14 cellular contexts compared by ENCODE assay signal in the genomic region with DNA sequence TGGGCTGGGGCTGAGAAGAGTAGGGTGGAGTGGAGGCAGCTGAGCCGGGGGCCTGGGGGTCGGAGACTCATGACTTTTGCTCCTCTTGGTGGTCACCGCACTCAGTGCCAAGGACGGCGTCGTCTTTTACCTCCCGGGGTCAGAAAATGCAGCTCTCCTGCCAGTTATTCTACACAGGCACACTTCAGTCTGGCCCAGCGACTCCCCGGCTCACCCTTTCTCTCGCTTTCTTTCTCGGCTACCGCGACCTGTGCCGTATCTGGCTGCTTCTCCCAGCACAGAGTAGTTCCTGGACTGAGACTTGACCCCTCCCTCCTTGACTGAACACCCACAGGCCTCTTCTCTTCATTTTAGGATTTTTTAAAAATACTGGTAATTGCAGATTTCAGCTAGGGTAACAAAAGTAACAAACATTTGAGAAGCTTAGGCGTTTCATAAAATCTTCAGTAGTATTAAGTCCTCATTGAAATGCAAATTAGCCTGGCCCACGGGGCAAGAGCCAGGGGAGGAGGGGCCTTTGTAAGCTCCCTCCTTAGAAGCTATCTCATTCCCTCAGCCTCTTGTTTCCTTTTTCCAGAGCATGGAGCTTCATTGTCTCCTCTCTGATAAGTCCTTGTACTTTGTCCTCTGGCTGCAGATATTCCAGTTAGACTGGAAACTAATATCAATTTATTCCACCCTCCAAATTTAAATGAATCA. TPM values are rescaled to one million over a fixed set of nuclear protein-coding genes. Genes with fewer than 3 reads are reported as not detected.
DNase-seq lines count a peak whose midpoint lies in the region; ATAC-seq and TF ChIP-seq lines count a peak whose summit lies in the region.
"Had no signal": no experiment of that assay in that cellular context is flagged by ENCODE, and none has a peak within 500 bp of the region (broad histone marks: within the 10 kb centered on the region; RNA-seq: fewer than 3 reads in every experiment).

No MANE protein-coding gene starts in this region.

- no peak for ATAC-seq in stimulated activated naive CD8-positive, alpha-beta T cell treated with anti-CD3 and anti-CD28 coated beads, Interleukin-15, amount 100 ng/mL, for 72 hours
- ATAC-seq in stimulated activated naive CD8-positive, alpha-beta T cell treated with anti-CD3 and anti-CD28 coated beads, Interleukin-15, Interleukin-2, amounts not matched to agents 100 U/mL and 50 U/mL, for 24 hours, result no peak
- ATAC-seq in mucosa of descending colon, result no peak
- ATAC-seq: Right ventricle myocardium inferior had no signal

- H3K4me3 Mint-ChIP-seq in stimulated activated naive CD8-positive, alpha-beta T cell treated with anti-CD3 and anti-CD28 coated beads, Interleukin-15, amount 100 ng/mL, for 72 hours, result peak overlapping the region; percentile 23 to 59
- H3K4me3 Mint-ChIP-seq: B cell had no signal

- H3K27ac ChIP-seq in VCaP (peak overlapping the region; percentile 63), iPS-18a (ENCODE audit: low read length) (no peak overlapping the region)
- H3K27ac ChIP-seq: HL-60, ovary had no signal

- H3K36me3 ChIP-seq in iPS-18a (ENCODE audit: control insufficient read depth, low read depth, low read length) (no peaks in the 10 kb centered on the region), mucosa of descending colon (ENCODE audit: low read depth) (no peaks in the 10 kb centered on the region)
- H3K36me3 ChIP-seq: ovary had no signal

- H3K4me1 ChIP-seq in iPS-18a (ENCODE audit: control insufficient read depth, low read depth, low read length) (peaks cover 7% of the 10 kb centered on the region), mucosa of descending colon (ENCODE audit: low read depth) (no peaks in the 10 kb centered on the region)

- peaks cover 59% of the 10 kb centered on the region for H3K27me3 Mint-ChIP-seq in stimulated activated naive CD8-positive, alpha-beta T cell treated with anti-CD3 and anti-CD28 coated beads, Interleukin-15, amount 100 ng/mL, for 72 hours

- DNase-seq in stimulated activated naive CD8-positive, alpha-beta T cell treated with anti-CD3 and anti-CD28 coated beads, Interleukin-15, amount 100 ng/mL, for 72 hours, result no peak
- DNase-seq in stimulated activated naive CD8-positive, alpha-beta T cell treated with anti-CD3 and anti-CD28 coated beads, Interleukin-15, Interleukin-2, amounts not matched to agents 100 U/mL and 50 U/mL, for 24 hours, result no peak
- DNase-seq in T-helper 1 cell (no peak), HuH-7 (ENCODE audit: low spot score) (no peak), mucosa of descending colon (no peak)
- DNase-seq in stimulated activated CD4-positive, alpha-beta T cell treated with anti-CD3 and anti-CD28 coated beads, Interleukin-2, amount 100 ng/mL, for 48 hours, result no peak
- DNase-seq: NCI-H2029 had no signal

- H3K9me3 ChIP-seq in iPS-18a (ENCODE audit: control insufficient read depth, low read depth, low read length), result no peaks in the 10 kb centered on the region
- H3K9me3 ChIP-seq in mucosa of descending colon, result no peaks in the 10 kb centered on the region

- peaks cover 42% of the 10 kb centered on the region for H3K27me3 ChIP-seq in iPS-18a (ENCODE audit: control insufficient read depth, insufficient read depth, low read length)
- H3K27me3 ChIP-seq: ovary had no signal

- H3K9ac ChIP-seq in iPS-18a (ENCODE audit: low read length), result no peak overlapping the region

- TF ChIP-seq CTCF in VCaP (conservative IDR thresholded peaks at IDR 0.05) (no peak), mucosa of descending colon (IDR thresholded peaks at IDR 0.05) (no peak)

- peaks cover 0 to 13% of the 10 kb centered on the region in 2 donors for H3K9me3 Mint-ChIP-seq in stimulated activated naive CD8-positive, alpha-beta T cell treated with anti-CD3 and anti-CD28 coated beads, Interleukin-15, amount 100 ng/mL, for 72 hours

- H3K4me3 ChIP-seq in iPS-18a (ENCODE audit: low read length) (peak overlapping the region; percentile 75), mucosa of descending colon (no peak overlapping the region)
- H3K4me3 ChIP-seq: ovary had no signal

- no peak overlapping the region for H3K27ac Mint-ChIP-seq in stimulated activated naive CD8-positive, alpha-beta T cell treated with anti-CD3 and anti-CD28 coated beads, Interleukin-15, amount 100 ng/mL, for 72 hours
- H3K27ac Mint-ChIP-seq: B cell had no signal

- intact Hi-C loops in mucosa of descending colon (cut with DNase I, micrococcal nuclease), result no loop called here

- H3K4me1 Mint-ChIP-seq in stimulated activated naive CD8-positive, alpha-beta T cell treated with anti-CD3 and anti-CD28 coated beads, Interleukin-15, amount 100 ng/mL, for 72 hours, result peaks cover 30% of the 10 kb centered on the region

RNA-seq across cellular contexts. Expression of a gene that starts 1.1 kb away (rescaled TPM):
- total RNA-seq in mucosa of descending colon, result not detected
- total RNA-seq: B cell, dermis microvascular lymphatic vessel endothelial cell, Right ventricle myocardium inferior had no signal
